20 cellular contexts compared by ENCODE assay signal in genomic region chr17:28053044-28053670, GRCh38. TPM values are rescaled to one million over a fixed set of nuclear protein-coding genes. Genes with fewer than 3 reads are reported as not detected.
A peak's percentile ranks its signal among the peaks of the same experiment; 100 is the strongest.
DNase-seq lines count a peak whose midpoint lies in the region; ATAC-seq and TF ChIP-seq lines count a peak whose summit lies in the region.
"Had no signal": no experiment of that assay in that cellular context is flagged by ENCODE, and none has a peak within 500 bp of the region (broad histone marks: within the 10 kb centered on the region; RNA-seq: fewer than 3 reads in every experiment).

No MANE protein-coding gene starts in this region.

- peaks cover 67% of the 10 kb centered on the region for H4K20me1 ChIP-seq in SK-N-SH (ENCODE audit: insufficient read depth)

- H3K27ac ChIP-seq in SK-N-SH (ENCODE audit: low read depth in 2 of 2, low read length in 1 of 2) (peak overlapping the region in 1 of 2 experiments; percentile 53; a peak in 2 of 4 replicates), RWPE2 (ENCODE audit: poor library complexity, severe bottlenecking) (peak overlapping the region; percentile 7), temporal lobe (ENCODE audit: low read depth, low read length) (peak overlapping the region; percentile 44)
- H3K27ac ChIP-seq: A549, RWPE1 had no signal

- no peak for TF ChIP-seq EP300 in SK-N-SH (IDR thresholded peaks at IDR 0.05; ENCODE audit: borderline replicate concordance in 1 of 2, low read depth in 1 of 2, low read length in 1 of 2)

- H2AFZ ChIP-seq in SK-N-SH (ENCODE audit: low read depth): no peak overlapping the region

- H3K4me3 ChIP-seq in SK-N-SH (ENCODE audit: low read depth in 2 of 2, low read length in 1 of 2) (no peak overlapping the region), RWPE2 (ENCODE audit: severe bottlenecking) (no peak overlapping the region)
- H3K4me3 ChIP-seq: A549 had no signal

- TF ChIP-seq CTCF in SK-N-SH (IDR thresholded peaks at IDR 0.05): no peak
- no peak for TF ChIP-seq CTCF in RWPE2 (IDR thresholded peaks at IDR 0.05; ENCODE audit: poor library complexity, severe bottlenecking)

- POLR2A ChIA-PET in SK-N-SH (lab: Yijun Ruan, JAX): no interaction called here

- H3K36me3 ChIP-seq in SK-N-SH (replicated peaks in 1 of 2; ENCODE audit: control insufficient read depth in 1 of 2, insufficient read depth in 2 of 2, low read length in 1 of 2): no peaks in the 10 kb centered on the region
- H3K36me3 ChIP-seq in RWPE2 (ENCODE audit: low read depth): peaks cover 11% of the 10 kb centered on the region; the same call in 1 of the 2 replicates

- H3F3A ChIP-seq in SK-N-SH (replicated peaks; ENCODE audit: insufficient read depth): peaks cover 3% of the 10 kb centered on the region

- H3K4me1 ChIP-seq in SK-N-SH (ENCODE audit: control insufficient read depth in 1 of 2, insufficient read depth in 2 of 2, low read depth in 1 of 2, low read length in 1 of 2): peaks cover 5 to 13% of the 10 kb centered on the region in 2 experiments; a peak in 3 of 4 replicates
- peaks cover 13% of the 10 kb centered on the region for H3K4me1 ChIP-seq in RWPE2 (ENCODE audit: insufficient read depth, poor library complexity, severe bottlenecking)

- peaks cover 100% of the 10 kb centered on the region for H3K79me2 ChIP-seq in SK-N-SH (ENCODE audit: insufficient read depth)

- H3K9ac ChIP-seq in SK-N-SH: no peak overlapping the region

- TF ChIP-seq RAD21 in SK-N-SH (IDR thresholded peaks at IDR 0.05; ENCODE audit: low read length): no peak

- no peaks in the 10 kb centered on the region for H3K9me2 ChIP-seq in SK-N-SH

- WGBS in SK-N-SH (ENCODE audit: low lambda C conversion rate): 90% methylated on average over 3 of the region's 3 CpGs

- CTCF ChIA-PET in SK-N-SH (lab: Yijun Ruan, JAX): interaction anchor here (1.4 to 1.8 kb wide), 3 partner anchors 41 to 297 kb away, joined by 3 to 6 read pairs (median 3); no protein-coding TSS in a partner anchor

- no peaks in the 10 kb centered on the region for H3K27me3 ChIP-seq in SK-N-SH (ENCODE audit: insufficient read depth)
- H3K27me3 ChIP-seq in RWPE2 (ENCODE audit: insufficient read depth, poor library complexity, severe bottlenecking): no peaks in the 10 kb centered on the region

- DNase-seq in SK-N-SH (no peak), RWPE2 (ENCODE audit: low spot score) (no peak), left lobe of liver (ENCODE audit: low spot score) (no peak), iPS-NIHi11 (ENCODE audit: low spot score) (no peak)
- no peak for DNase-seq in stimulated activated CD4-positive, alpha-beta T cell treated with anti-CD3 and anti-CD28 coated beads, Interleukin-1b, Interleukin-23, amount 100 ng/mL, for 48 hours
- DNase-seq: activated CD4-positive, alpha-beta T cell treated with anti-CD3 and anti-CD28 coated beads for 36 hours; amygdala; CD8-positive, alpha-beta memory T cell; GF-D8; GOT3; KBM-7; natural killer cell; NCI-H510A; stimulated activated naive B cell treated with anti-CD40 and anti-IgM and Interleukin-4, amounts not matched to agents 10 μg/mL and 1 μg/mL and 100 μg/mL, for 72 hours had no signal

- no peaks in the 10 kb centered on the region for H3K9me3 ChIP-seq in SK-N-SH
- H3K9me3 ChIP-seq in RWPE2 (ENCODE audit: severe bottlenecking): no peaks in the 10 kb centered on the region
- H3K9me3 ChIP-seq: A549 had no signal

- H3K4me2 ChIP-seq in SK-N-SH: no peak overlapping the region
- H3K4me2 ChIP-seq: A549 had no signal

- peak; percentile 56 for ATAC-seq in SK-N-SH treated with all-trans-retinoic acid at 6 μM for 48 hours
- ATAC-seq in RWPE2 (ENCODE audit: low read depth): no peak
- peak; percentile 41 for ATAC-seq in left lobe of liver
- ATAC-seq in GM21717 (IDR thresholded peaks at IDR 0.05; ENCODE audit: unreplicated experiment): no peak
- ATAC-seq: A549; activated CD4-positive, alpha-beta T cell treated with anti-CD3 and anti-CD28 coated beads for 36 hours; natural killer cell; sciatic nerve had no signal

TF ChIP-seq in SK-N-SH treated with all-trans-retinoic acid at 6 μM for 48 hours, 23 proteins besides CTCF, POLR2A, EP300 and RAD21 (continues in another document):
- TF ChIP-seq TSHZ2 (CRISPR knock-in tag; IDR thresholded peaks at IDR 0.05) (no peak), ESRRG (CRISPR knock-in tag; IDR thresholded peaks at IDR 0.05) (no peak), PATZ1 (CRISPR knock-in tag; IDR thresholded peaks at IDR 0.05; ENCODE audit: borderline replicate concordance) (no peak)

TF ChIP-seq in SK-N-SH, 30 proteins besides CTCF, POLR2A, EP300 and RAD21 (continues in another document):
- TF ChIP-seq YY1 (IDR thresholded peaks at IDR 0.05; ENCODE audit: low read depth) (no peak), TEAD4 (IDR thresholded peaks at IDR 0.05; ENCODE audit: borderline replicate concordance, insufficient read depth) (no peak), GABPA (IDR thresholded peaks at IDR 0.05; ENCODE audit: low read depth) (no peak), REST (IDR thresholded peaks at IDR 0.05; ENCODE audit: low read depth, low read length) (no peak), USF1 (IDR thresholded peaks at IDR 0.05; ENCODE audit: borderline replicate concordance, low read depth) (no peak), FOXJ3 (CRISPR knock-in tag; IDR thresholded peaks at IDR 0.05) (no peak), RXRA (IDR thresholded peaks at IDR 0.05; ENCODE audit: borderline replicate concordance, low read depth) (no peak), SMC3 (IDR thresholded peaks at IDR 0.05; ENCODE audit: low read depth, low read length) (no peak), NRF1 (IDR thresholded peaks at IDR 0.05; ENCODE audit: low read depth, low read length) (no peak), ELF1 (IDR thresholded peaks at IDR 0.05) (no peak), SIN3A (IDR thresholded peaks at IDR 0.05; ENCODE audit: borderline replicate concordance, low read depth, low read length) (no peak), CHD2 (IDR thresholded peaks at IDR 0.05; ENCODE audit: low read length, partially characterized antibody) (no peak), RCOR1 (IDR thresholded peaks at IDR 0.05; ENCODE audit: low read length) (no peak), MXI1 (IDR thresholded peaks at IDR 0.05; ENCODE audit: low read depth, low read length) (no peak), IRF3 (IDR thresholded peaks at IDR 0.05; ENCODE audit: low read depth, low read length) (no peak), TCF12 (IDR thresholded peaks at IDR 0.05) (no peak)

RNA-seq across cellular contexts. Expression of gene NLK, which starts 10.7 kb away (rescaled TPM):
- 12.3 and 19.2 TPM in 2 replicates for polyA plus RNA-seq in SK-N-SH (2012; rRNA removed)
- polyA plus RNA-seq in SK-N-SH (2012; cell fraction: cytosol; rRNA removed): 13.6 and 14.3 TPM in 2 replicates
- polyA plus RNA-seq in SK-N-SH (2012; cell fraction: nucleus; rRNA removed): 14.8 and 34.8 TPM in 2 replicates
- total RNA-seq in left lobe of liver: 7.5 TPM
- total RNA-seq in temporal lobe: 33.9 TPM

Comparison
In these comparisons a context has a peak if more than half of its experiments do, and no peak if none do; other contexts are left out.
1. ATAC-seq: peak in SK-N-SH treated with all-trans-retinoic acid at 6 μM for 48 hours (single experiment) and left lobe of liver (single experiment); none in RWPE2 (single experiment) and GM21717 (single experiment).